In genomic region chr22:26174280-26174679, GRCh38 we compare ENCODE assay signal across 13 cellular contexts. TPM values are rescaled to one million over a fixed set of nuclear protein-coding genes. Genes with fewer than 3 reads are reported as not detected.
DNase-seq lines count a peak whose midpoint lies in the region; ATAC-seq, FAIRE-seq and TF ChIP-seq lines count a peak whose summit lies in the region.
"Had no signal": no experiment of that assay in that cellular context is flagged by ENCODE, and none has a peak within 500 bp of the region (broad histone marks: within the 10 kb centered on the region; RNA-seq: fewer than 3 reads in every experiment).

No MANE protein-coding gene starts in this region.

- H3K4me3 ChIP-seq in A549 (no peak overlapping the region), foreskin fibroblast (ENCODE audit: low read depth in 1 of 2, low read length in 2 of 2) (no peak overlapping the region)
- H3K4me3 ChIP-seq: left ventricle myocardium inferior had no signal

- no peak overlapping the region for H3K27ac ChIP-seq in A549
- H3K27ac ChIP-seq: left ventricle myocardium inferior had no signal

- no peak for TF ChIP-seq POLR2A in A549 (IDR thresholded peaks at IDR 0.05; ENCODE audit: low read length)

- POLR2A ChIA-PET in A549 (lab: Yijun Ruan, JAX): no interaction called here

- no peak for TF ChIP-seq RAD21 in A549 (conservative IDR thresholded peaks at IDR 0.05 in 1 of 2, IDR thresholded peaks at IDR 0.05 in 1 of 2)

- no peak overlapping the region for H3K4me2 ChIP-seq in A549

- DNase-seq in A549 (ENCODE audit: low read depth in 1 of 2, low spot score in 1 of 2) (peak; percentile 0 to 3), GM04503 (ENCODE audit: low read depth) (peak; percentile 3), NCI-H526 (lab: John Stamatoyannopoulos, UW) (peak; percentile 95 to 96), foreskin fibroblast (peak in 1 of 2 donors; percentile 3), OCI-M2 (lab: John Stamatoyannopoulos, UW; ENCODE audit: unreplicated experiment) (no peak)
- DNase-seq: activated naive CD4-positive, alpha-beta T cell treated with anti-CD3 and anti-CD28 coated beads for 36 hours; CD4-positive, alpha-beta memory T cell; left ventricle myocardium inferior; stimulated activated naive CD4-positive, alpha-beta T cell had no signal

- H3K4me1 ChIP-seq in A549: no peaks in the 10 kb centered on the region

- CTCF ChIA-PET in A549 (lab: Yijun Ruan, JAX): no interaction called here

- TF ChIP-seq CTCF in A549 (IDR thresholded peaks at IDR 0.05): no peak
- TF ChIP-seq CTCF in foreskin fibroblast (IDR thresholded peaks at IDR 0.05; ENCODE audit: low read depth, low read length): peak; percentile 22

- TF ChIP-seq EP300 in A549 (IDR thresholded peaks at IDR 0.05): no peak

- ATAC-seq in A549: peak; percentile 50 to 57; a peak in 3 of 6 replicates
- no peak for ATAC-seq in GM21825 (IDR thresholded peaks at IDR 0.05; ENCODE audit: unreplicated experiment)
- ATAC-seq in GM19023 (IDR thresholded peaks at IDR 0.05; ENCODE audit: unreplicated experiment): no peak
- no peak for ATAC-seq in GM18868 (IDR thresholded peaks at IDR 0.05; ENCODE audit: unreplicated experiment)

- no peak for FAIRE-seq in A549 (lab: Jason Lieb, UNC)
- FAIRE-seq: endothelial cell of umbilical vein had no signal

- H3K9me3 ChIP-seq in A549: no peaks in the 10 kb centered on the region
- H3K9me3 ChIP-seq: left ventricle myocardium inferior had no signal

- 8% methylated on average over 12 of the region's 12 CpGs for WGBS in A549 (ENCODE audit: missing lambda C conversion rate)

TF ChIP-seq in A549, 52 proteins besides CTCF, POLR2A, EP300 and RAD21:
- TF ChIP-seq JUN (IDR thresholded peaks at IDR 0.05) (no peak), NPAS2 (CRISPR knock-in tag; IDR thresholded peaks at IDR 0.05; ENCODE audit: borderline replicate concordance) (no peak), CHD4 (IDR thresholded peaks at IDR 0.05; ENCODE audit: borderline replicate concordance) (no peak), HDAC2 (IDR thresholded peaks at IDR 0.05) (no peak), CBX2 (IDR thresholded peaks at IDR 0.05; ENCODE audit: borderline replicate concordance, low read depth) (no peak), RNF2 (IDR thresholded peaks at IDR 0.05; ENCODE audit: borderline replicate concordance, low read depth) (no peak), ZSCAN20 (CRISPR knock-in tag; IDR thresholded peaks at IDR 0.05) (no peak)
- TF ChIP-seq, protein P1, sequence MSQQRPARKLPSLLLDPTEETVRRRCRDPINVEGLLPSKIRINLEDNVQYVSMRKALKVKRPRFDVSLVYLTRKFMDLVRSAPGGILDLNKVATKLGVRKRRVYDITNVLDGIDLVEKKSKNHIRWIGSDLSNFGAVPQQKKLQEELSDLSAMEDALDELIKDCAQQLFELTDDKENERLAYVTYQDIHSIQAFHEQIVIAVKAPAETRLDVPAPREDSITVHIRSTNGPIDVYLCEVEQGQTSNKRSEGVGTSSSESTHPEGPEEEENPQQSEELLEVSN (IDR thresholded peaks at IDR 0.05; ENCODE audit: borderline replicate concordance, low read depth): no peak

RNA-seq across cellular contexts. Expression of gene SEZ6L, which starts 5.0 kb away (rescaled TPM):
- polyA plus RNA-seq in A549 (2011; rRNA removed) (not detected in 2 replicates), A549 (2017; fragmentation: RNase III; extraction: RNeasy Plus Mini Kit Qiagen cat#74134 plus additional on column Dnase treatment) (not detected in 3 replicates)
- not detected in 2 replicates for polyA plus RNA-seq in A549 (2012; cell fraction: cytosol; rRNA removed)
- polyA plus RNA-seq in A549 (2012; cell fraction: nucleus; rRNA removed): not detected in 2 replicates
- polyA minus RNA-seq in A549 (2011; rRNA and poly(A)+ RNA removed): not detected in 2 replicates
- polyA plus RNA-seq: CD4-positive, alpha-beta memory T cell; endothelial cell of umbilical vein had no signal

Comparison
In these comparisons a context has a peak if more than half of its experiments do, and no peak if none do; other contexts are left out.
1. ATAC-seq: peak in A549 (2 of 2); none in GM21825 (single experiment), GM19023 (single experiment) and GM18868 (single experiment).